Comparison of ENCODE assay signal across 8 cellular contexts in the genomic region with DNA sequence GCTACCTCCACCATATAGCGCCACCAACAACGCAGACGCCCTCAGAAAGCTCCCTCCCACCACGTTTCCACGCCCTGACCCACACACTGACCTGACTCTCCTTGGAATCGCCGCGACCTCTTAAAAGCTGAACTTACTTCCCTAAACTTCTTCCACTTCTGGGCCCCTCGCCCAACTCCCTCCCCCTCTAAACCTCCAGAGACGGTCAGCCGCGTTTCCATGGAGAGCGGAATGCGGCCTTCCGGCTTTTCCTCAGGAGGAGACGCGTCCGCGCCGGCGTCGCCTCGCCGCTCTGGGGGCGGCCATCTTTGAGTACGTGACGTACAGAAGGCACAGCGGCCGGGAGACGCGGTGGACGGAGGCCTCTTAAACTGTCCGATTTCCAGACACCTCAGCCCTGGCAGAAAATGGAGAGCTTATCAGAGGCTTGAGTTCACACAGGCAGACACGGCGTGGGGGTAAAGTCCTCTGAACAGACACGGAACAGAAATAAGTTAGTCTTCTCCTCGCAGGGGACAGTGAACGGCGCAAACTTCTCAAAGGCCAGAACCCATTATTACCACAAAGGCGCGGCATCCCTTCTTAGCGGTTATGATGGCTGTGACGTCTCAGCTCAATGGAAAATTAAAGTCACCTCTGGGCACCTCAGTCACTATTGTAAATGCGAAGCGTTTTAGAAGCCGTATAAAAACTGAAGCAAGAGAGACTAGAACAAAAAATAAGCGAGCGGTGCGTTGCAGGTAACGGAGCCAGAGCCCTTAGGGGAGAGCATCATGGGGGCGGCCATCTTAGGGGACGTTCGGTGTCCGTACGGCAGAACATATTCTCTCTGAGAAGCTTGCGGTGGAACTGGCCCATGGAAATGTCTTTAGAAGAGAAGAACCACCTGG. TPM values are rescaled to one million over a fixed set of nuclear protein-coding genes. Genes with fewer than 3 reads are reported as not detected.
DNase-seq lines count a peak whose midpoint lies in the region; ATAC-seq, FAIRE-seq and TF ChIP-seq lines count a peak whose summit lies in the region.

A gene (minus strand): TSS at position 235 of the 890 bp plus-strand sequence. CDS start 1,970 bp downstream, outside the sequence.

- FAIRE-seq in urothelium cell line (lab: Jason Lieb, UNC): no peak

- H3K9me3 ChIP-seq in ascending aorta (peaks cover 15 to 58% of the 10 kb centered on the region in 2 donors), right cardiac atrium (ENCODE audit: control insufficient read depth, low read length) (no peaks in the 10 kb centered on the region)

- H3K4me1 ChIP-seq in ascending aorta (no peaks in the 10 kb centered on the region), right cardiac atrium (ENCODE audit: control insufficient read depth, insufficient read depth, low read length) (no peaks in the 10 kb centered on the region)

- peak within 1 kb of the TSS; percentile 90 to 95 for H3K27ac ChIP-seq in ascending aorta
- H3K27ac ChIP-seq in right cardiac atrium (ENCODE audit: low read length): peak within 1 kb of the TSS; percentile 89

- peaks cover 19 to 32% of the 10 kb centered on the region in 2 donors for H3K36me3 ChIP-seq in ascending aorta

- H3K4me3 ChIP-seq in GM12864 (ENCODE audit: low read depth, low read length) (peak within 1 kb of the TSS; percentile 66), ascending aorta (peak within 1 kb of the TSS; percentile 59 to 69), right cardiac atrium (ENCODE audit: low read length) (peak within 1 kb of the TSS; percentile 70)

- intact Hi-C loops in ascending aorta (cut with DNase I): loop anchor here (1.0 to 2.0 kb wide), 2 partner anchors 21 to 62 kb away; a partner anchor contains a TSS
- intact Hi-C loops in right cardiac atrium (cut with DNase I): no loop called here

- H3K27me3 ChIP-seq in ascending aorta: no peaks in the 10 kb centered on the region
- no peaks in the 10 kb centered on the region for H3K27me3 ChIP-seq in right cardiac atrium (ENCODE audit: control insufficient read depth, insufficient read depth)

- TF ChIP-seq CTCF in GM12864 (IDR thresholded peaks at IDR 0.05; ENCODE audit: low read depth, low read length, missing control alignments) (no peak), ascending aorta (IDR thresholded peaks at IDR 0.05) (no peak)

- ATAC-seq in HG02759 (IDR thresholded peaks at IDR 0.05; ENCODE audit: unreplicated experiment) (peak; percentile 97), right cardiac atrium (peak; percentile 98 to 99)

- under 1% methylated on average over 56 of the region's 56 CpGs for whole genome bisulfite sequencing in right cardiac atrium

- DNase-seq in GM12864 (ENCODE audit: low read depth) (peak; percentile 69), NCI-H146 (lab: John Stamatoyannopoulos, UW) (peak; percentile 93), T-helper 22 cell (ENCODE audit: low read depth) (peak; percentile 61), ascending aorta (ENCODE audit: low spot score in 2 of 2) (peak; percentile 78 to 97), right cardiac atrium (peak; percentile 96 to 99 (median 98)), pulmonary artery endothelial cell (ENCODE audit: low read depth, low spot score) (peak; percentile 72), urothelium cell line (ENCODE audit: low spot score) (peak; percentile 90)

RNA-seq across cellular contexts. Expression of the gene that starts here (rescaled TPM):
- total RNA-seq in ascending aorta (6.1 TPM), right cardiac atrium (10 to 100 TPM in 3 of 4 donors, 1 to 10 TPM in 1; 8.3 to 13.5 (median 12.5) TPM), pulmonary artery endothelial cell (4.6 and 7.2 TPM in 2 replicates)
- 6.2 TPM for polyA plus RNA-seq in right cardiac atrium

Comparison
In these comparisons a context has a peak if more than half of its experiments do, and no peak if none do; other contexts are left out.
1. Peak in every context shown above with its lines: DNase-seq, ATAC-seq, H3K4me3 ChIP-seq and H3K27ac ChIP-seq.